In the genomic region with DNA sequence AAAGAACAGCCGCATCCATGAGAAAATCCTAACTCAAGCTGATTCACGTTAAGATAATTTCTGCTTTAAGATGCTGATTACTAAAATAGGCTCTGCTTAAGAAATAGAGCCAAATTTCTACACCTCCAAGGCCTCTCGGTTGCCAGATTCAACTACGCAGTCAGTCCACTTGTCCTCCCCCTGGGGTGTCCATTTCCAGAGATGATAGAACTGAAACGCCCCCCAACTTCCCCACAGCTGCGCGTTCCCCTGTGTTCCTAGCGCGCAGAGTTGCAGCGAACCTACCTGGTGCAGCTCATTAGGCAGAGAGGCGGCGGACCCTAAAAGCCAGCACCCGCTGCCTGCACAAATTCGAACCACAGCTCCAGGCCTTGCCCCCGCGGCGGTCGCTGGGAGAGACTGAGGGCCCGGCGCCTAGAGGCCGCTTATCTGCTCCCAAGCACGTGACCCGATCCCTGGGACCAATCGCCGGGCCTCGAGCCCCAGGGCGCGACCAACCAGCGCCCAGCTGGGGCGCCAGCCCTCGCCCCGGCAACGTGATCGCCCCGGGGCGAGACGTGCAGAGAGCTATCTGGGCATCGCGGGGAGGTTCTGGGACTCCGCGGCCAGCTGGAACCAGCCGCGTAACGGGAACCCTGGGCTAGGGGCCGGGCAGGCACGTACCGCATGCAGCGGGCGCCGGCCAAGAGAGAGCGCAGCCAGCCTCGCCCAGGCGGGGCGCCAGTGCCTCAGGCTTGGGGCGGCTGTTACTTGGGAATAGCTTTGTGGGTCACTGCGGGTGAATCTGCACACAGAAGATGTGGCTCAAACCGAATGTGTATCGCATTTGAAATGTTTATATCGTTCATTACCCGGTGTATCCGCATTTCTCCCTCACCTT, we compare ENCODE assay signal across 8 cellular contexts. TPM values are rescaled to one million over a fixed set of nuclear protein-coding genes. Genes with fewer than 3 reads are reported as not detected.
DNase-seq lines count a peak whose midpoint lies in the region; ATAC-seq and TF ChIP-seq lines count a peak whose summit lies in the region.

A gene (minus strand): TSS at position 401 of the 880 bp plus-strand sequence. CDS start 102 bp downstream, at position 299.

- peaks cover 8% of the 10 kb centered on the region for H3K4me1 Mint-ChIP-seq in activated CD8-positive, alpha-beta memory T cell treated with anti-CD3 and anti-CD28 coated beads, Interleukin-2, amount 10 ng/mL, durations not matched to agents 7 days and 5 days
- H3K4me1 Mint-ChIP-seq in endodermal cell = peaks cover 3% of the 10 kb centered on the region

- DNase-seq in NCI-H2171 treated with DMSO at 0.1 percent for 48 hours (lab: John Stamatoyannopoulos, UW) (peak; percentile 54), endodermal cell (peak; percentile 92), lower lobe of right lung (peak; percentile 84), T-helper 9 cell (no peak)
- peak; percentile 65 for DNase-seq in activated CD8-positive, alpha-beta memory T cell treated with anti-CD3 and anti-CD28 coated beads, Interleukin-2, amount 10 ng/mL, durations not matched to agents 7 days and 5 days
- DNase-seq in stimulated activated CD4-positive, alpha-beta T cell treated with anti-CD3 and anti-CD28 coated beads, Interleukin-4, amount 100 ng/mL, for 48 hours (ENCODE audit: low read depth in 2 of 2) = peak; percentile 35 to 47

- H3K4me1 ChIP-seq in endodermal cell (ENCODE audit: control insufficient read depth, insufficient read depth, low read length) (no peaks in the 10 kb centered on the region), lower lobe of right lung (peaks cover 18% of the 10 kb centered on the region)

- H3K27ac ChIP-seq in endodermal cell (ENCODE audit: low read depth, low read length) = no peak within 1 kb of the TSS
- H3K27ac ChIP-seq in lower lobe of right lung = peak within 1 kb of the TSS; percentile 58

- TF ChIP-seq CTCF in GM12873 (IDR thresholded peaks at IDR 0.05; ENCODE audit: insufficient read depth, low read depth, low read length, missing control alignments) (peak; percentile 19), endodermal cell (conservative IDR thresholded peaks at IDR 0.05) (peak; percentile 56), lower lobe of right lung (IDR thresholded peaks at IDR 0.05) (peak; percentile 38)

- peaks cover 67% of the 10 kb centered on the region for H3K27me3 Mint-ChIP-seq in activated CD8-positive, alpha-beta memory T cell treated with anti-CD3 and anti-CD28 coated beads, Interleukin-2, amount 10 ng/mL, durations not matched to agents 7 days and 5 days
- peaks cover 67% of the 10 kb centered on the region for H3K27me3 Mint-ChIP-seq in endodermal cell (ENCODE audit: insufficient read depth)

- 38 to 52% methylated on average over 52 to 61 of the region's 61 CpGs for WGBS in endodermal cell (ENCODE audit: insufficient coverage in 1 of 2, insufficient read length in 1 of 2), 2 experiments

- H3K36me3 ChIP-seq in endodermal cell (ENCODE audit: control insufficient read depth, insufficient read depth, low read length) (no peaks in the 10 kb centered on the region), lower lobe of right lung (peaks cover 9% of the 10 kb centered on the region)

- no peak within 1 kb of the TSS for H3K27ac Mint-ChIP-seq in activated CD8-positive, alpha-beta memory T cell treated with anti-CD3 and anti-CD28 coated beads, Interleukin-2, amount 10 ng/mL, durations not matched to agents 7 days and 5 days
- no peak within 1 kb of the TSS for H3K27ac Mint-ChIP-seq in endodermal cell

- H3K9ac ChIP-seq in endodermal cell (ENCODE audit: extremely low read depth, low read length, poor library complexity, severe bottlenecking) = no peak within 1 kb of the TSS

- ATAC-seq in HG02798 (IDR thresholded peaks at IDR 0.05; ENCODE audit: poor library complexity, unreplicated experiment) (peak; percentile 88), lower lobe of right lung (peak; percentile 97)
- ATAC-seq in activated CD8-positive, alpha-beta memory T cell treated with anti-CD3 and anti-CD28 coated beads, Interleukin-2, amount 10 ng/mL, durations not matched to agents 7 days and 5 days = peak; percentile 88

- peak within 1 kb of the TSS; percentile 56 for H3K4me3 Mint-ChIP-seq in activated CD8-positive, alpha-beta memory T cell treated with anti-CD3 and anti-CD28 coated beads, Interleukin-2, amount 10 ng/mL, durations not matched to agents 7 days and 5 days
- peak within 1 kb of the TSS; percentile 52 for H3K4me3 Mint-ChIP-seq in endodermal cell

- H3K9me3 Mint-ChIP-seq in activated CD8-positive, alpha-beta memory T cell treated with anti-CD3 and anti-CD28 coated beads, Interleukin-2, amount 10 ng/mL, durations not matched to agents 7 days and 5 days (ENCODE audit: low read depth) = no peaks in the 10 kb centered on the region
- no peaks in the 10 kb centered on the region for H3K9me3 Mint-ChIP-seq in endodermal cell

- CTCF ChIA-PET in activated CD8-positive, alpha-beta memory T cell treated with anti-CD3 and anti-CD28 coated beads, Interleukin-2, amount 10 ng/mL, durations not matched to agents 7 days and 5 days (lab: Charles Lee) = interaction anchor here (0.6 to 5.7 kb wide), 6 partner anchors 9 to 753 kb away, joined by 3 to 67 read pairs (median 4); no protein-coding TSS in a partner anchor

- no peaks in the 10 kb centered on the region for H3K36me3 Mint-ChIP-seq in activated CD8-positive, alpha-beta memory T cell treated with anti-CD3 and anti-CD28 coated beads, Interleukin-2, amount 10 ng/mL, durations not matched to agents 7 days and 5 days
- H3K36me3 Mint-ChIP-seq in endodermal cell (ENCODE audit: low read depth) = no peaks in the 10 kb centered on the region

- H3K4me3 ChIP-seq in endodermal cell (ENCODE audit: low read length) (peak within 1 kb of the TSS; percentile 25), lower lobe of right lung (peak within 1 kb of the TSS; percentile 62)

- H3K9me3 ChIP-seq in endodermal cell (ENCODE audit: control insufficient read depth, low read length) (no peaks in the 10 kb centered on the region), lower lobe of right lung (no peaks in the 10 kb centered on the region)

- peaks cover 37% of the 10 kb centered on the region for H3K27me3 ChIP-seq in endodermal cell (ENCODE audit: control insufficient read depth, insufficient read depth, low read length, poor library complexity, severe bottlenecking)
- H3K27me3 ChIP-seq in lower lobe of right lung (ENCODE audit: low read depth) = peaks cover 9% of the 10 kb centered on the region

- intact Hi-C loops in lower lobe of right lung (cut with DNase I) = loop anchor here (10.0 kb wide), 1 partner anchor 118 kb away; no protein-coding TSS in a partner anchor

RNA-seq across cellular contexts. Expression of the gene that starts here (rescaled TPM):
- total RNA-seq in activated CD8-positive, alpha-beta memory T cell treated with anti-CD3 and anti-CD28 coated beads, Interleukin-2, amount 10 ng/mL, durations not matched to agents 7 days and 5 days = not detected
- total RNA-seq in endodermal cell = under 1 TPM; 0.51 to 0.91 TPM
- polyA plus RNA-seq in endodermal cell (2013, experiment 1 of 2) = 1.0 TPM
- polyA plus RNA-seq in endodermal cell (2013, experiment 2 of 2) = 0.95 TPM
- total RNA-seq in lower lobe of right lung = 10.8 TPM

Comparison
In these comparisons a context has a peak if more than half of its experiments do, and no peak if none do; other contexts are left out.
1. Peak in DNase-seq and ATAC-seq in activated CD8-positive, alpha-beta memory T cell treated with anti-CD3 and anti-CD28 coated beads, Interleukin-2, amount 10 ng/mL, durations not matched to agents 7 days and 5 days; RNA of the gene not detected or under 1 TPM.